In the genomic region with DNA sequence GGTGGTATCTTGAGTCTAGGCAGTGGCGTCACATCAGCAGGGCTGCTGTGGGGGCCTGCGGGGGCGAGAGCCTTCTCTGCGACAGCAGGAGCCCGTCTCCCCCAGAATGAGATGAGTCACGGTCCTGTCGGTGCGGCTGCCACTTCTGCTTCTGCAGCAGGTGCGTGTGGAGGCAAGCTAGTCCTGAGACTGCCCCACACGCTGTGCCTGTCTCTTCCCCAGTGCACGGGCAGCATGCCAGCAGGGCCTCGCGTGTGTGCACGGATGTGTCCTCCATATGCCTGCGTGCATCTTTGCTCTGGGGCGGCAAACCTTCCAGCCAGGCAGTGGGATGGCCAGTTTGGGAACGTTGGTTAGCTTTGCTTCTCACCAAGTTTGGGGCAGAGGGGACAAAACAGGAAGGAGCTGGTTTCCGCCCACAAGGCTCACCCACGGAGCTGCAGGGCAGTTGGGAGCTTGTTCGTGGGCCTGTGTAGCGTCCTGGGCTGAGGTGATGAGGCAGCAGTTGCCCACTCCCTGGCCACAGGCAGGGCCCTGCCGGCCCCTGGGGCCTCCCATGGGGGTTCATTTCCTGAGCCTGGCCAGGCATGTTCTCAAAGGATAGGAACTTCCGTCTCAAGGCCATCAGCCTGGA, we compare ENCODE assay signal across 8 cellular contexts.
DNase-seq lines count a peak whose midpoint lies in the region; FAIRE-seq and TF ChIP-seq lines count a peak whose summit lies in the region.

No MANE protein-coding gene starts in this region.

- POLR2A ChIA-PET in HEK293 (lab: Yijun Ruan, JAX): no interaction called here

- peak; percentile 90 for TF ChIP-seq POLR2A in GM12891 (IDR thresholded peaks at IDR 0.05; ENCODE audit: low read depth, low read length)
- TF ChIP-seq POLR2A in erythroblast (IDR thresholded peaks at IDR 0.05; ENCODE audit: low read length): no peak

- H3K4me1 ChIP-seq in HEK293 (ENCODE audit: control insufficient read depth, insufficient read depth, low read length): no peaks in the 10 kb centered on the region

- no peak overlapping the region for H3K27ac ChIP-seq in HEK293 (ENCODE audit: extremely low read depth, low read depth, low read length)

- no peak overlapping the region for H3K4me3 ChIP-seq in HEK293 (ENCODE audit: low read depth, low read length)

- FAIRE-seq in GM12891 (lab: Jason Lieb, UNC) (peak; percentile 100), urothelium cell line (lab: Jason Lieb, UNC) (peak; percentile 13)

- intact Hi-C loops in posterior vena cava (cut with DNase I): no loop called here

- no peak for TF ChIP-seq CTCF in HEK293 (tag by site-specific recombination; IDR thresholded peaks at IDR 0.05)

- peaks cover 0 to 41% of the 10 kb centered on the region in 2 experiments; a peak in 1 of 3 replicates for H3K36me3 ChIP-seq in HEK293 (ENCODE audit: control insufficient read depth in 2 of 2, insufficient read depth in 1 of 2, low read length in 2 of 2)

- CTCF ChIA-PET in HEK293 (lab: Yijun Ruan, JAX): interaction anchor here (0.7 kb wide), 1 partner anchor 9 kb away, joined by 3 read pairs; no protein-coding TSS in a partner anchor

- H3K9me3 ChIP-seq in HEK293 (ENCODE audit: control insufficient read depth, insufficient read depth, low read depth, low read length): no peaks in the 10 kb centered on the region

- DNase-seq in GM12891 (ENCODE audit: insufficient read length, low spot score) (peak; percentile 93), NCI-H2107 (lab: John Stamatoyannopoulos, UW) (peak; percentile 59), erythroblast (lab: John Stamatoyannopoulos, UW) (peak; percentile 16 to 36), posterior vena cava (ENCODE audit: low spot score) (peak; percentile 93), urothelium cell line (ENCODE audit: low spot score) (no peak), NCI-H2029 treated with DMSO at 0.1 percent for 48 hours (lab: John Stamatoyannopoulos, UW) (no peak)
- peak; percentile 62 for DNase-seq in activated CD8-positive, alpha-beta memory T cell treated with anti-CD3 and anti-CD28 coated beads, Interleukin-2, amount 50 U/mL, for 1 hour (ENCODE audit: extremely low read depth)

TF ChIP-seq in GM12891, 5 proteins besides CTCF, POLR2A, EP300 and RAD21:
- TF ChIP-seq SPI1 (IDR thresholded peaks at IDR 0.05; ENCODE audit: low read depth, low read length): peak; percentile 98
- TF ChIP-seq PAX5 (IDR thresholded peaks at IDR 0.05; ENCODE audit: insufficient read depth, low read length, severe bottlenecking): peak; percentile 74
- no peak; the same call in none of the 2 replicates for TF ChIP-seq POU2F2 (IDR thresholded peaks at IDR 0.05; ENCODE audit: low read depth, low read length)
- TF ChIP-seq TAF1 (IDR thresholded peaks at IDR 0.05; ENCODE audit: low read depth, low read length): peak; percentile 75; the same call in 1 of the 2 replicates
- peak; percentile 94 for TF ChIP-seq POLR2AphosphoS5 (IDR thresholded peaks at IDR 0.05; ENCODE audit: low read depth, low read length)

TF ChIP-seq in HEK293, 187 proteins besides CTCF, POLR2A, EP300 and RAD21:
- TF ChIP-seq ZFHX2 (tag by site-specific recombination; conservative IDR thresholded peaks at IDR 0.05) (peak; percentile 93), EGR2 (tag by site-specific recombination; IDR thresholded peaks at IDR 0.05; ENCODE audit: low read depth) (peak; percentile 91), SP7 (tag by site-specific recombination; IDR thresholded peaks at IDR 0.05) (peak; percentile 28; the same call in 1 of the 2 replicates), ZNF335 (tag by site-specific recombination; conservative IDR thresholded peaks at IDR 0.05) (peak; percentile 57), ZIC2 (tag by site-specific recombination; IDR thresholded peaks at IDR 0.05) (peak; percentile 50), ZBTB8A (tag by site-specific recombination; IDR thresholded peaks at IDR 0.05) (0 out of 2 replicates have a peak, but pooled peaks have one; percentile 22), ZNF701 (tag by site-specific recombination; IDR thresholded peaks at IDR 0.05) (no peak)
- TF ChIP-seq, protein P1, sequence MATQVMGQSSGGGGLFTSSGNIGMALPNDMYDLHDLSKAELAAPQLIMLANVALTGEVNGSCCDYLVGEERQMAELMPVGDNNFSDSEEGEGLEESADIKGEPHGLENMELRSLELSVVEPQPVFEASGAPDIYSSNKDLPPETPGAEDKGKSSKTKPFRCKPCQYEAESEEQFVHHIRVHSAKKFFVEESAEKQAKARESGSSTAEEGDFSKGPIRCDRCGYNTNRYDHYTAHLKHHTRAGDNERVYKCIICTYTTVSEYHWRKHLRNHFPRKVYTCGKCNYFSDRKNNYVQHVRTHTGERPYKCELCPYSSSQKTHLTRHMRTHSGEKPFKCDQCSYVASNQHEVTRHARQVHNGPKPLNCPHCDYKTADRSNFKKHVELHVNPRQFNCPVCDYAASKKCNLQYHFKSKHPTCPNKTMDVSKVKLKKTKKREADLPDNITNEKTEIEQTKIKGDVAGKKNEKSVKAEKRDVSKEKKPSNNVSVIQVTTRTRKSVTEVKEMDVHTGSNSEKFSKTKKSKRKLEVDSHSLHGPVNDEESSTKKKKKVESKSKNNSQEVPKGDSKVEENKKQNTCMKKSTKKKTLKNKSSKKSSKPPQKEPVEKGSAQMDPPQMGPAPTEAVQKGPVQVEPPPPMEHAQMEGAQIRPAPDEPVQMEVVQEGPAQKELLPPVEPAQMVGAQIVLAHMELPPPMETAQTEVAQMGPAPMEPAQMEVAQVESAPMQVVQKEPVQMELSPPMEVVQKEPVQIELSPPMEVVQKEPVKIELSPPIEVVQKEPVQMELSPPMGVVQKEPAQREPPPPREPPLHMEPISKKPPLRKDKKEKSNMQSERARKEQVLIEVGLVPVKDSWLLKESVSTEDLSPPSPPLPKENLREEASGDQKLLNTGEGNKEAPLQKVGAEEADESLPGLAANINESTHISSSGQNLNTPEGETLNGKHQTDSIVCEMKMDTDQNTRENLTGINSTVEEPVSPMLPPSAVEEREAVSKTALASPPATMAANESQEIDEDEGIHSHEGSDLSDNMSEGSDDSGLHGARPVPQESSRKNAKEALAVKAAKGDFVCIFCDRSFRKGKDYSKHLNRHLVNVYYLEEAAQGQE (tag by site-specific recombination; IDR thresholded peaks at IDR 0.05): no peak

Comparison
In these comparisons a context has a peak if more than half of its experiments do, and no peak if none do; other contexts are left out.
1. DNase-seq: peak in GM12891 (single experiment), NCI-H2107 (single experiment), activated CD8-positive, alpha-beta memory T cell treated with anti-CD3 and anti-CD28 coated beads, Interleukin-2, amount 50 U/mL, for 1 hour (single experiment), erythroblast (2 of 2) and posterior vena cava (single experiment); none in urothelium cell line (single experiment) and NCI-H2029 treated with DMSO at 0.1 percent for 48 hours (single experiment).